In genomic region chr6:125815050-125815910, GRCh38 we compare ENCODE assay signal across 13 cellular contexts. TPM values are rescaled to one million over a fixed set of nuclear protein-coding genes. Genes with fewer than 3 reads are reported as not detected.
DNase-seq lines count a peak whose midpoint lies in the region; ATAC-seq and TF ChIP-seq lines count a peak whose summit lies in the region.
"Had no signal": no experiment of that assay in that cellular context is flagged by ENCODE, and none has a peak within 500 bp of the region (broad histone marks: within the 10 kb centered on the region; RNA-seq: fewer than 3 reads in every experiment).

No MANE protein-coding gene starts in this region.

- intact Hi-C loops in right lobe of liver (cut with DNase I) (no loop called here), vagina (cut with DNase I) (no loop called here)

- peak overlapping the region; percentile 41 for H3K9ac ChIP-seq in adipocyte (ENCODE audit: low read length)

- H3K4me1 ChIP-seq in adipocyte (ENCODE audit: control insufficient read depth, insufficient read depth, low read length) = peaks cover 85% of the 10 kb centered on the region
- H3K4me1 ChIP-seq in right lobe of liver = peaks cover 0 to 56% (median 12%) of the 10 kb centered on the region in 4 donors
- peaks cover 36 to 57% (median 44%) of the 10 kb centered on the region in 4 donors for H3K4me1 ChIP-seq in upper lobe of left lung
- H3K4me1 ChIP-seq in vagina = peaks cover 32% of the 10 kb centered on the region

- no peaks in the 10 kb centered on the region for H3K27me3 ChIP-seq in adipocyte (replicated peaks; ENCODE audit: control insufficient read depth, insufficient read depth, low read length)
- H3K27me3 ChIP-seq in right lobe of liver = no peaks in the 10 kb centered on the region
- no peaks in the 10 kb centered on the region for H3K27me3 ChIP-seq in upper lobe of left lung
- no peaks in the 10 kb centered on the region for H3K27me3 ChIP-seq in vagina

- H3K27ac Mint-ChIP-seq in activated naive CD4-positive, alpha-beta T cell treated with anti-CD3 and anti-CD28 coated beads, Interleukin-2, amount 50 U/mL, for 24 hours = peak overlapping the region; percentile 59
- H3K27ac Mint-ChIP-seq in activated CD4-positive, alpha-beta memory T cell treated with anti-CD3 and anti-CD28 coated beads, Interleukin-2, amount 10 ng/mL, durations not matched to agents 7 days and 5 days = no peak overlapping the region
- no peak overlapping the region for H3K27ac Mint-ChIP-seq in activated naive CD8-positive, alpha-beta T cell treated with anti-CD3 and anti-CD28 coated beads, Interleukin-2, amount 50 U/mL, for 24 hours
- H3K27ac Mint-ChIP-seq: H9 had no signal

- TF ChIP-seq POLR2A in right lobe of liver (IDR thresholded peaks at IDR 0.05) (no peak), upper lobe of left lung (IDR thresholded peaks at IDR 0.05) (no peak), vagina (IDR thresholded peaks at IDR 0.05) (no peak)

- CTCF ChIA-PET in activated CD4-positive, alpha-beta memory T cell treated with anti-CD3 and anti-CD28 coated beads, Interleukin-2, amount 10 ng/mL, durations not matched to agents 7 days and 5 days (lab: Charles Lee) = no interaction called here

- H3K36me3 ChIP-seq in adipocyte (ENCODE audit: control insufficient read depth, insufficient read depth, low read length, severe bottlenecking) (peaks cover 21% of the 10 kb centered on the region), right lobe of liver (no peaks in the 10 kb centered on the region), upper lobe of left lung (peaks cover 0 to 4% (median 0%) of the 10 kb centered on the region in 4 donors), vagina (no peaks in the 10 kb centered on the region)

- H3K27ac ChIP-seq in right lobe of liver = peak overlapping the region; percentile 31 to 59 (median 36)
- H3K27ac ChIP-seq in upper lobe of left lung = peak overlapping the region in 3 of 4 donors; percentile 2 to 27 (median 13)
- H3K27ac ChIP-seq in vagina = no peak overlapping the region

- WGBS in right lobe of liver (ENCODE audit: insufficient coverage, low coverage, low lambda C conversion rate, missing lambda C conversion rate) = 9% methylated on average over 5 of the region's 5 CpGs
- 51 to 56% methylated on average over 5 of the region's 5 CpGs for WGBS in upper lobe of left lung, 2 donors

- peak overlapping the region; percentile 33 for H3K4me3 Mint-ChIP-seq in activated naive CD4-positive, alpha-beta T cell treated with anti-CD3 and anti-CD28 coated beads, Interleukin-2, amount 50 U/mL, for 24 hours
- H3K4me3 Mint-ChIP-seq in activated CD4-positive, alpha-beta memory T cell treated with anti-CD3 and anti-CD28 coated beads, Interleukin-2, amount 10 ng/mL, durations not matched to agents 7 days and 5 days = no peak overlapping the region
- no peak overlapping the region for H3K4me3 Mint-ChIP-seq in activated naive CD8-positive, alpha-beta T cell treated with anti-CD3 and anti-CD28 coated beads, Interleukin-2, amount 50 U/mL, for 24 hours
- H3K4me3 Mint-ChIP-seq: H9 had no signal

- H3K36me3 Mint-ChIP-seq in activated naive CD4-positive, alpha-beta T cell treated with anti-CD3 and anti-CD28 coated beads, Interleukin-2, amount 50 U/mL, for 24 hours = peaks cover 33% of the 10 kb centered on the region
- peaks cover 45% of the 10 kb centered on the region for H3K36me3 Mint-ChIP-seq in activated CD4-positive, alpha-beta memory T cell treated with anti-CD3 and anti-CD28 coated beads, Interleukin-2, amount 10 ng/mL, durations not matched to agents 7 days and 5 days (ENCODE audit: low read depth)
- H3K36me3 Mint-ChIP-seq in activated naive CD8-positive, alpha-beta T cell treated with anti-CD3 and anti-CD28 coated beads, Interleukin-2, amount 50 U/mL, for 24 hours (ENCODE audit: low read depth) = peaks cover 37% of the 10 kb centered on the region

- no peaks in the 10 kb centered on the region for H3K9me3 ChIP-seq in adipocyte (ENCODE audit: control insufficient read depth, low read length)
- H3K9me3 ChIP-seq in right lobe of liver = no peaks in the 10 kb centered on the region
- no peaks in the 10 kb centered on the region for H3K9me3 ChIP-seq in upper lobe of left lung
- no peaks in the 10 kb centered on the region for H3K9me3 ChIP-seq in vagina

- ATAC-seq in right lobe of liver (peak; percentile 19 to 55 (median 37)), upper lobe of left lung (ENCODE audit: low FRiP score in 2 of 2) (no peak)
- ATAC-seq in activated naive CD8-positive, alpha-beta T cell treated with anti-CD3 and anti-CD28 coated beads, Interleukin-2, amount 50 U/mL, for 24 hours = no peak

- H3K27me3 Mint-ChIP-seq in activated naive CD4-positive, alpha-beta T cell treated with anti-CD3 and anti-CD28 coated beads, Interleukin-2, amount 50 U/mL, for 24 hours = no peaks in the 10 kb centered on the region
- no peaks in the 10 kb centered on the region for H3K27me3 Mint-ChIP-seq in activated CD4-positive, alpha-beta memory T cell treated with anti-CD3 and anti-CD28 coated beads, Interleukin-2, amount 10 ng/mL, durations not matched to agents 7 days and 5 days
- no peaks in the 10 kb centered on the region for H3K27me3 Mint-ChIP-seq in activated naive CD8-positive, alpha-beta T cell treated with anti-CD3 and anti-CD28 coated beads, Interleukin-2, amount 50 U/mL, for 24 hours

- no peaks in the 10 kb centered on the region for H3K9me3 Mint-ChIP-seq in activated naive CD4-positive, alpha-beta T cell treated with anti-CD3 and anti-CD28 coated beads, Interleukin-2, amount 50 U/mL, for 24 hours
- no peaks in the 10 kb centered on the region for H3K9me3 Mint-ChIP-seq in activated CD4-positive, alpha-beta memory T cell treated with anti-CD3 and anti-CD28 coated beads, Interleukin-2, amount 10 ng/mL, durations not matched to agents 7 days and 5 days
- no peaks in the 10 kb centered on the region for H3K9me3 Mint-ChIP-seq in activated naive CD8-positive, alpha-beta T cell treated with anti-CD3 and anti-CD28 coated beads, Interleukin-2, amount 50 U/mL, for 24 hours
- H3K9me3 Mint-ChIP-seq: H9 had no signal

- TF ChIP-seq EP300 in upper lobe of left lung (IDR thresholded peaks at IDR 0.05) = no peak

- DNase-seq in activated naive CD4-positive, alpha-beta T cell (lab: John Stamatoyannopoulos, UW) = no peak
- DNase-seq in adipocyte (ENCODE audit: low read depth) (no peak), right lobe of liver (no peak), upper lobe of left lung (no peak), vagina (ENCODE audit: extremely low spot score in 2 of 2) (no peak)
- DNase-seq in activated CD4-positive, alpha-beta memory T cell treated with anti-CD3 and anti-CD28 coated beads, Interleukin-2, amount 10 ng/mL, durations not matched to agents 7 days and 5 days = no peak
- DNase-seq in activated naive CD8-positive, alpha-beta T cell treated with anti-CD3 and anti-CD28 coated beads, Interleukin-2, amount 50 U/mL, for 24 hours = no peak
- DNase-seq: AML-193, H9, mammary epithelial cell, NCI-H524 treated with DMSO at 0.1 percent for 48 hours, SW 1271 had no signal

- POLR2A ChIA-PET in activated CD4-positive, alpha-beta memory T cell treated with anti-CD3 and anti-CD28 coated beads, Interleukin-2, amount 10 ng/mL, durations not matched to agents 7 days and 5 days (lab: Charles Lee) = no interaction called here

- TF ChIP-seq CTCF in right lobe of liver (IDR thresholded peaks at IDR 0.05) (no peak), upper lobe of left lung (IDR thresholded peaks at IDR 0.05) (no peak), vagina (IDR thresholded peaks at IDR 0.05) (no peak)

- H3K4me1 Mint-ChIP-seq in activated naive CD4-positive, alpha-beta T cell treated with anti-CD3 and anti-CD28 coated beads, Interleukin-2, amount 50 U/mL, for 24 hours = peaks cover 80% of the 10 kb centered on the region
- peaks cover 37% of the 10 kb centered on the region for H3K4me1 Mint-ChIP-seq in activated CD4-positive, alpha-beta memory T cell treated with anti-CD3 and anti-CD28 coated beads, Interleukin-2, amount 10 ng/mL, durations not matched to agents 7 days and 5 days
- H3K4me1 Mint-ChIP-seq in activated naive CD8-positive, alpha-beta T cell treated with anti-CD3 and anti-CD28 coated beads, Interleukin-2, amount 50 U/mL, for 24 hours = peaks cover 68% of the 10 kb centered on the region

- H3K4me3 ChIP-seq in adipocyte (ENCODE audit: low read length) = peak overlapping the region; percentile 43
- peak overlapping the region in 2 of 3 donors; percentile 3 to 31 for H3K4me3 ChIP-seq in right lobe of liver
- peak overlapping the region in 1 of 4 donors; percentile 7 for H3K4me3 ChIP-seq in upper lobe of left lung
- no peak overlapping the region for H3K4me3 ChIP-seq in vagina

RNA-seq across cellular contexts. Expression of gene NCOA7, which starts 24.5 kb away (rescaled TPM):
- 10 to 100 TPM; 11.4 to 71.8 (median 23.0) TPM for total RNA-seq in right lobe of liver
- total RNA-seq in upper lobe of left lung = 10 to 100 TPM; 33.5 to 75.6 (median 48.9) TPM
- total RNA-seq in activated CD4-positive, alpha-beta memory T cell treated with anti-CD3 and anti-CD28 coated beads, Interleukin-2, amount 10 ng/mL, durations not matched to agents 7 days and 5 days = 10 to 100 TPM; 45.2 to 49.9 TPM
- total RNA-seq in vagina = 48.6 TPM

Comparison
In these comparisons a context has a peak if more than half of its experiments do, and no peak if none do; other contexts are left out.
1. H3K4me3 ChIP-seq: peak in adipocyte (single experiment) and right lobe of liver (2 of 3); none in vagina (0 of 2).
2. ATAC-seq: peak in right lobe of liver (4 of 4); none in upper lobe of left lung (0 of 2) and activated naive CD8-positive, alpha-beta T cell treated with anti-CD3 and anti-CD28 coated beads, Interleukin-2, amount 50 U/mL, for 24 hours (single experiment).